ENCODE assay signal across 1 cellular context in genomic region chr2:98412751-98413445, GRCh38.
TF ChIP-seq lines count a peak whose summit lies in the region.

No MANE protein-coding gene starts in this region.

TF ChIP-seq in GM12878, 131 proteins besides CTCF, POLR2A, EP300 and RAD21 (continued from another document and continues in another):
- no peak for TF ChIP-seq CUX1 (IDR thresholded peaks at IDR 0.05; ENCODE audit: insufficient replicate concordance, low read depth, low read length)
- TF ChIP-seq GABPA (IDR thresholded peaks at IDR 0.05; ENCODE audit: low read depth) = no peak
- peak; percentile 26; the same call in 1 of the 2 replicates for TF ChIP-seq ZNF384 (IDR thresholded peaks at IDR 0.05; ENCODE audit: borderline replicate concordance, low read depth, low read length)
- TF ChIP-seq ATF2 (IDR thresholded peaks at IDR 0.05; ENCODE audit: low read length) = 0 out of 2 replicates have a peak, but pooled peaks have one; percentile 33
- no peak for TF ChIP-seq SUPT20H (IDR thresholded peaks at IDR 0.05; ENCODE audit: borderline replicate concordance, control insufficient read depth, low read depth, low read length)
- no peak for TF ChIP-seq CREB1 (IDR thresholded peaks at IDR 0.05; ENCODE audit: low read depth)
- no peak for TF ChIP-seq NR2C1 (IDR thresholded peaks at IDR 0.05)
- TF ChIP-seq HCFC1 (IDR thresholded peaks at IDR 0.05; ENCODE audit: low read length) = no peak
- no peak for TF ChIP-seq SREBF2 (IDR thresholded peaks at IDR 0.05; ENCODE audit: low read length)
- no peak for TF ChIP-seq REST (IDR thresholded peaks at IDR 0.05; ENCODE audit: low read depth, low read length)
- TF ChIP-seq IRF3 (IDR thresholded peaks at IDR 0.05) = no peak
- no peak for TF ChIP-seq DPF2 (IDR thresholded peaks at IDR 0.05)
- TF ChIP-seq MLLT1 (IDR thresholded peaks at IDR 0.05) = no peak
- TF ChIP-seq KLF5 (IDR thresholded peaks at IDR 0.05; ENCODE audit: partially characterized antibody) = no peak
- TF ChIP-seq JUND (IDR thresholded peaks at IDR 0.05; ENCODE audit: low read depth, low read length) = no peak
- no peak for TF ChIP-seq SMAD5 (IDR thresholded peaks at IDR 0.05; ENCODE audit: low read depth)
- TF ChIP-seq HDGF (IDR thresholded peaks at IDR 0.05) = no peak
- no peak for TF ChIP-seq MXI1 (IDR thresholded peaks at IDR 0.05; ENCODE audit: low read depth, low read length)
- TF ChIP-seq EZH2 (IDR thresholded peaks at IDR 0.05; ENCODE audit: borderline replicate concordance, control insufficient read depth, low read depth, low read length) = no peak
- no peak for TF ChIP-seq LARP7 (IDR thresholded peaks at IDR 0.05)
- TF ChIP-seq SKIL (IDR thresholded peaks at IDR 0.05; ENCODE audit: low read depth, poor library complexity, severe bottlenecking) = peak; percentile 79
- no peak for TF ChIP-seq TCF12 (IDR thresholded peaks at IDR 0.05; ENCODE audit: low read depth, low read length)
- no peak for TF ChIP-seq STAT3 (IDR thresholded peaks at IDR 0.05; ENCODE audit: low read depth, low read length)
- no peak for TF ChIP-seq E2F4 (IDR thresholded peaks at IDR 0.05; ENCODE audit: low read depth, low read length)
- no peak for TF ChIP-seq WRNIP1 (IDR thresholded peaks at IDR 0.05; ENCODE audit: borderline replicate concordance, low read depth, low read length)
- no peak for TF ChIP-seq CHD1 (IDR thresholded peaks at IDR 0.05; ENCODE audit: low read depth, low read length)
- TF ChIP-seq ZNF687 (IDR thresholded peaks at IDR 0.05) = peak; percentile 38; the same call in 1 of the 2 replicates
- no peak for TF ChIP-seq IRF4 (IDR thresholded peaks at IDR 0.05; ENCODE audit: low read depth, low read length)
- no peak for TF ChIP-seq SRF (IDR thresholded peaks at IDR 0.05; ENCODE audit: low read depth in 2 of 2, low read length in 2 of 2)
- 0 out of 2 replicates have a peak, but pooled peaks have one; percentile 6 for TF ChIP-seq JUNB (IDR thresholded peaks at IDR 0.05)
- no peak for TF ChIP-seq PRDM15 (CRISPR knock-in tag; IDR thresholded peaks at IDR 0.05)
